ENCODE assay signal across 9 cellular contexts in the genomic region with DNA sequence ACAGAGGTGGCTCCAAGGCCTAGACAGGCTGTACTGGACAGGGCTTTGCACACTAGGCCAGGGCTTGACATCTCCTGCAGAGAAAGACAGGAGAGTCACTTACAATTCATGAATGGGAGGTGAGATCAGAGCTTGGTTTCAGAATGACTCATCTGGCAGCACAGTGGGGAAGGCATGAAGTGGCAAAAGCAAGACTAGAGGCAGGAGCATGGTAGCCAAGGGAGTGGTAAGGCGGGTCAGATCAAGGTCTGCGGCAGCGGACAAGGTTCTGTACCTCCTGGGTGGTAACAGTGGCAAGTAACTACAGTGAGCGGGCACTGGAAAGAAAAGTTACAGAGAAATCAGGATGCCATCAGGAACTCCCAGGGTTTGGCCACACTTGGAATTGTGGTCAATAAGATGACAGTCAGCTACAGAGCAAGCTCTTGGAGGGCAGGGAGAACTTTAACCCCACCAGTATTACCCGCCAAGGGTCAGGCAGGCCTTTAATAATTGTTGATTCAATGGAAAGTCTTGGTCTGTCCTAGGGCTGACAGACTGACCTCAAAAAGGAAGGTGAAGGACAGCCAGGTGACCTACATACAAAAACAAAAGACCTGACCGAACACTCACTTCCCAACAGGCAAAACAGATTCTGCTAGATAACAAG. TPM values are rescaled to one million over a fixed set of nuclear protein-coding genes. Genes with fewer than 3 reads are reported as not detected.
DNase-seq lines count a peak whose midpoint lies in the region; ATAC-seq and TF ChIP-seq lines count a peak whose summit lies in the region.
"Had no signal": no experiment of that assay in that cellular context is flagged by ENCODE, and none has a peak within 500 bp of the region (broad histone marks: within the 10 kb centered on the region; RNA-seq: fewer than 3 reads in every experiment).

No MANE protein-coding gene starts in this region.

- TF ChIP-seq EP300 in stomach (IDR thresholded peaks at IDR 0.05), result no peak

- H3K27me3 ChIP-seq in stomach, result no peaks in the 10 kb centered on the region
- H3K27me3 ChIP-seq: upper lobe of left lung had no signal

- 76 to 91% (median 82%) methylated on average over 6 of the region's 6 CpGs for WGBS in stomach, 5 donors

- H3K36me3 Mint-ChIP-seq in WTC11, result peaks cover 53% of the 10 kb centered on the region

- ATAC-seq in HG03095 (IDR thresholded peaks at IDR 0.05; ENCODE audit: unreplicated experiment) (peak; percentile 81), WTC11 (no peak)

- peaks cover 39 to 75% (median 70%) of the 10 kb centered on the region in 4 donors for H3K36me3 ChIP-seq in stomach

- TF ChIP-seq CTCF in WTC11 (IDR thresholded peaks at IDR 0.05) (no peak), fibroblast of villous mesenchyme (IDR thresholded peaks at IDR 0.05; ENCODE audit: insufficient read depth, low read depth, low read length) (no peak), stomach (IDR thresholded peaks at IDR 0.05) (no peak)

- H3K4me3 ChIP-seq in fibroblast of villous mesenchyme (ENCODE audit: low read depth, low read length) (no peak overlapping the region), stomach (no peak overlapping the region)
- H3K4me3 ChIP-seq: upper lobe of left lung had no signal

- H3K27ac Mint-ChIP-seq in WTC11, result 0 out of 2 replicates have a peak overlapping the region, but pooled peaks have one; percentile 10

- intact Hi-C loops in stomach (cut with DNase I; ENCODE audit: low total_unique reads), result no loop called here

- no peaks in the 10 kb centered on the region for H3K9me3 Mint-ChIP-seq in WTC11

- H3K27me3 Mint-ChIP-seq in WTC11 (ENCODE audit: low read depth), result no peaks in the 10 kb centered on the region

- POLR2A ChIA-PET in WTC11 (lab: Charles Lee), result no interaction called here

- peaks cover 20 to 43% (median 33%) of the 10 kb centered on the region in 4 donors for H3K4me1 ChIP-seq in stomach

- no peaks in the 10 kb centered on the region for H3K9me3 ChIP-seq in stomach
- H3K9me3 ChIP-seq: upper lobe of left lung had no signal

- no peak overlapping the region for H3K4me3 Mint-ChIP-seq in WTC11

- TF ChIP-seq POLR2A in stomach (IDR thresholded peaks at IDR 0.05), result no peak

- peaks cover 14% of the 10 kb centered on the region for H3K4me1 Mint-ChIP-seq in WTC11

- peak overlapping the region in 2 of 5 donors; percentile 20 to 46 for H3K27ac ChIP-seq in stomach

- DNase-seq in stimulated activated naive CD4-positive, alpha-beta T cell treated with Interleukin-2 at 50 U/mL for 16 hours (lab: John Stamatoyannopoulos, UW), result peak; percentile 18
- no peak for DNase-seq in stimulated activated naive CD4-positive, alpha-beta T cell (lab: John Stamatoyannopoulos, UW)
- DNase-seq in WTC11 (ENCODE audit: low spot score), result no peak
- DNase-seq in fibroblast of villous mesenchyme (ENCODE audit: low read depth), result peak; percentile 39
- peak; percentile 33 for DNase-seq in stomach
- DNase-seq in NOMO-1 (lab: John Stamatoyannopoulos, UW; ENCODE audit: unreplicated experiment in 2 of 2), result no peak
- DNase-seq in midbrain (lab: John Stamatoyannopoulos, UW), result no peak

- CTCF ChIA-PET in WTC11 (lab: Charles Lee), result no interaction called here

TF ChIP-seq in WTC11, 78 proteins besides CTCF, POLR2A, EP300 and RAD21:
- TF ChIP-seq SOX15 (CRISPR knock-in tag; IDR thresholded peaks at IDR 0.05), result no peak

RNA-seq across cellular contexts. Expression of gene MCFD2, which starts 5.7 kb away (rescaled TPM):
- total RNA-seq in WTC11 (2021), result 61.7 to 68.1 TPM (median 62.0 TPM) in 3 replicates
- total RNA-seq in fibroblast of villous mesenchyme, result 107 and 196 TPM in 2 replicates
- 100 to 1,000 TPM in 2 of 5 donors, 10 to 100 TPM in 3; 13.3 to 127 (median 78.0) TPM for total RNA-seq in stomach
- polyA plus RNA-seq in stomach, result 10 to 100 TPM; 15.9 to 23.5 (median 17.1) TPM

RNA-seq across cellular contexts. Expression of gene TTC7A, which starts 31.1 kb away (rescaled TPM):
- 12.3 to 17.4 TPM (median 12.8 TPM) in 3 replicates for total RNA-seq in WTC11 (2021)
- 31.6 and 35.0 TPM in 2 replicates for total RNA-seq in fibroblast of villous mesenchyme
- total RNA-seq in stomach, result 10 to 100 TPM in 4 of 5 donors, 1 to 10 TPM in 1; 7.2 to 44.6 (median 28.1) TPM
- 1 to 10 TPM; 4.9 to 9.1 (median 8.5) TPM for polyA plus RNA-seq in stomach

Comparison
In these comparisons a context has a peak if more than half of its experiments do, and no peak if none do; other contexts are left out.
1. DNase-seq: peak in stimulated activated naive CD4-positive, alpha-beta T cell treated with Interleukin-2 at 50 U/mL for 16 hours (single experiment), fibroblast of villous mesenchyme (single experiment) and stomach (single experiment); none in stimulated activated naive CD4-positive, alpha-beta T cell (0 of 6), WTC11 (single experiment), NOMO-1 (0 of 2) and midbrain (single experiment).